20 cellular contexts compared by ENCODE assay signal in the genomic region with DNA sequence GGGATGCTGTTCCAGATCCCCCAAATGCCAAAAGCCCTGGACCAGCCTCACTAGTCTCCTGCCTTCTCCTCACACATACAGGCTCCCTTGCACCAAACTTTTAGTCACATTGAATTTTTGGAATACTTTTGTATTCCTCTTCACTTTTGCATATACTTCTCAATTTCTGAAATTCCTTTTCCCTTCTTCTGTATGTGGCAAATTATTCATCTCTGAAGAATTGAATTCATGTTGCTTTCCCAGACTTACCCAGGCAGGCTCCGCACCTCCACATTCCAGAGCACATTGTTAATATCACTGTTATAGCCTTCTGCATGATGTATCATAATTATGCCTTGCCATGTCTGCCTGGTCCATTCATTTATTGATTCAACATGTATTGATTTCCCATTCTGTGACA.
A peak's percentile ranks its signal among the peaks of the same experiment; 100 is the strongest.
DNase-seq lines count a peak whose midpoint lies in the region; FAIRE-seq and TF ChIP-seq lines count a peak whose summit lies in the region.
"Had no signal": no experiment of that assay in that cellular context is flagged by ENCODE, and none has a peak within 500 bp of the region (broad histone marks: within the 10 kb centered on the region; RNA-seq: fewer than 3 reads in every experiment).

No MANE protein-coding gene starts in this region.

- WGBS in GM23248 (ENCODE audit: low coverage in 1 of 2, low lambda C conversion rate in 2 of 2, missing lambda C conversion rate in 2 of 2), 2 experiments: 18 to 29% methylated on average over 1 of the region's 1 CpG

- no peaks in the 10 kb centered on the region for H3K27me3 ChIP-seq in GM23248 (replicated peaks; ENCODE audit: insufficient read depth)

- CTCF ChIA-PET in HEK293T (lab: Yijun Ruan, JAX): no interaction called here

- no peaks in the 10 kb centered on the region for H4K20me1 ChIP-seq in GM23248 (ENCODE audit: insufficient read depth)

- peak overlapping the region; percentile 3 for H3K4me2 ChIP-seq in GM23248 (ENCODE audit: unreplicated experiment)

- H3K4me1 ChIP-seq in GM23248 (ENCODE audit: insufficient read depth): peaks cover 41% of the 10 kb centered on the region
- H3K4me1 ChIP-seq: HAP-1 had no signal

- no peak overlapping the region for H3K4me3 ChIP-seq in GM23248
- H3K4me3 ChIP-seq: GM12878, HAP-1 had no signal

- no peaks in the 10 kb centered on the region for H3K9me2 ChIP-seq in GM23248 (ENCODE audit: insufficient read depth)

- DNase-seq in GM23248 (peak; percentile 38), NCI-H226 (peak; percentile 25), hepatic stellate cell (ENCODE audit: low spot score) (peak; percentile 7), urothelium cell line (ENCODE audit: low spot score) (peak; percentile 21), HEK293T (ENCODE audit: extremely low spot score) (no peak), T1000 (lab: John Stamatoyannopoulos, UW) (no peak), mesenteric fat pad (ENCODE audit: low spot score) (no peak)
- DNase-seq: Calu3; CD4-positive, alpha-beta memory T cell; KBM-7; NCI-H1092; NCI-H1694 treated with DMSO at 0.1 percent for 48 hours; NCI-H2107; NCI-H2227 treated with DMSO at 0.1 percent for 48 hours; NCI-H524 treated with DMSO at 0.1 percent for 48 hours; Right ventricle myocardium superior had no signal

- H3F3A ChIP-seq in GM23248 (ENCODE audit: insufficient read depth): peaks cover 9% of the 10 kb centered on the region; the same call in 1 of the 2 replicates

- in situ Hi-C loops in GM23248 (cut with MboI): no loop called here

- no peak for FAIRE-seq in urothelium cell line (lab: Jason Lieb, UNC)
- FAIRE-seq: G401.6, GM12878, RCC 7860 had no signal

- H3K9ac ChIP-seq in GM23248: no peak overlapping the region

- POLR2A ChIA-PET in HEK293T (lab: Yijun Ruan, JAX): no interaction called here

- H3K27ac ChIP-seq in GM23248: peak overlapping the region; percentile 58

- peak overlapping the region; percentile 12; the same call in 1 of the 2 replicates for H2AFZ ChIP-seq in GM23248

- H3K9me3 ChIP-seq in GM23248 (ENCODE audit: low read depth): no peaks in the 10 kb centered on the region
- H3K9me3 ChIP-seq: HAP-1 had no signal

- no peaks in the 10 kb centered on the region for H3K36me3 ChIP-seq in GM23248 (ENCODE audit: low read depth)
- H3K36me3 ChIP-seq: HAP-1 had no signal

- H3K79me2 ChIP-seq in GM23248 (ENCODE audit: insufficient read depth): no peaks in the 10 kb centered on the region

TF ChIP-seq in HEK293T, 16 proteins besides CTCF, POLR2A, EP300 and RAD21:
- no peak for TF ChIP-seq L3MBTL2 (conservative IDR thresholded peaks at IDR 0.05)
- no peak for TF ChIP-seq LEF1 (IDR thresholded peaks at IDR 0.05; ENCODE audit: borderline replicate concordance)
- TF ChIP-seq SUZ12 (IDR thresholded peaks at IDR 0.05): no peak
- no peak for TF ChIP-seq ELF4 (IDR thresholded peaks at IDR 0.05)
- no peak for TF ChIP-seq BHLHE40 (IDR thresholded peaks at IDR 0.05; ENCODE audit: borderline replicate concordance)
- no peak for TF ChIP-seq ZNF384 (IDR thresholded peaks at IDR 0.05)
- no peak for TF ChIP-seq HDGF (IDR thresholded peaks at IDR 0.05; ENCODE audit: borderline replicate concordance)
- TF ChIP-seq PKNOX1 (IDR thresholded peaks at IDR 0.05): no peak
- no peak for TF ChIP-seq FOXA1 (IDR thresholded peaks at IDR 0.05)
- no peak for TF ChIP-seq NFRKB (IDR thresholded peaks at IDR 0.05)
- no peak for TF ChIP-seq SP1 (IDR thresholded peaks at IDR 0.05)
- TF ChIP-seq TARDBP (IDR thresholded peaks at IDR 0.05): no peak
- TF ChIP-seq FOXK2 (IDR thresholded peaks at IDR 0.05): no peak
- TF ChIP-seq CTBP1 (IDR thresholded peaks at IDR 0.05; ENCODE audit: borderline replicate concordance): no peak
- no peak for TF ChIP-seq ARNT (IDR thresholded peaks at IDR 0.05)
- TF ChIP-seq FOXM1 (IDR thresholded peaks at IDR 0.05; ENCODE audit: borderline replicate concordance): no peak

Comparison
In these comparisons a context has a peak if more than half of its experiments do, and no peak if none do; other contexts are left out.
1. DNase-seq: peak in GM23248 (single experiment), NCI-H226 (single experiment), hepatic stellate cell (single experiment) and urothelium cell line (single experiment); none in HEK293T (single experiment), T1000 (single experiment) and mesenteric fat pad (single experiment).